1 cellular context compared by ENCODE assay signal in the genomic region with DNA sequence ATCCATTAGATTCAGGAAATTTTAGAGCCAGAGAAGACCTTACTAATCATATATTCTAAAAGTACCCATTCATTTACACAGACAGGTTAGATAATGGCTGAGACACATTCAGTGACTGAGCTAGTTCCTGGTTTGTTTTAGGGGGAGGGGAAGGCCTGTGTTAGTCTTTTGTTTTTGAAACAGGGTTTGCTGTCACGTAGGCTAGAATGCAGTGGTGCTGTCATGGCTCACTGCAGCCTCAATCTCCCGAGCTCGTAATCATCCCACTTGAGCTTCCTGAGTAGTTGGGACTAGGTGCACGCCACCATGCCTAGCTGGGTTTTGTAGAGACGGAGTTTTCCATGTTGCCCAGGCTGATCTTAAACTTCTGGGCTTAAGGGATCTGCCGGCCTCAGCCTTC.
TF ChIP-seq lines count a peak whose summit lies in the region.

No MANE protein-coding gene starts in this region.

TF ChIP-seq in HepG2, 621 proteins besides CTCF, POLR2A, EP300 and RAD21:
- TF ChIP-seq, protein P1, sequence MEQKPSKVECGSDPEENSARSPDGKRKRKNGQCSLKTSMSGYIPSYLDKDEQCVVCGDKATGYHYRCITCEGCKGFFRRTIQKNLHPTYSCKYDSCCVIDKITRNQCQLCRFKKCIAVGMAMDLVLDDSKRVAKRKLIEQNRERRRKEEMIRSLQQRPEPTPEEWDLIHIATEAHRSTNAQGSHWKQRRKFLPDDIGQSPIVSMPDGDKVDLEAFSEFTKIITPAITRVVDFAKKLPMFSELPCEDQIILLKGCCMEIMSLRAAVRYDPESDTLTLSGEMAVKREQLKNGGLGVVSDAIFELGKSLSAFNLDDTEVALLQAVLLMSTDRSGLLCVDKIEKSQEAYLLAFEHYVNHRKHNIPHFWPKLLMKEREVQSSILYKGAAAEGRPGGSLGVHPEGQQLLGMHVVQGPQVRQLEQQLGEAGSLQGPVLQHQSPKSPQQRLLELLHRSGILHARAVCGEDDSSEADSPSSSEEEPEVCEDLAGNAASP (CRISPR knock-in tag; IDR thresholded peaks at IDR 0.05; ENCODE audit: borderline replicate concordance), result no peak
- TF ChIP-seq CAMTA2 (CRISPR knock-in tag; IDR thresholded peaks at IDR 0.05; ENCODE audit: borderline replicate concordance), result no peak
- no peak for TF ChIP-seq KDM2A (CRISPR knock-in tag; IDR thresholded peaks at IDR 0.05; ENCODE audit: borderline replicate concordance, low read depth)
- TF ChIP-seq, protein P2, sequence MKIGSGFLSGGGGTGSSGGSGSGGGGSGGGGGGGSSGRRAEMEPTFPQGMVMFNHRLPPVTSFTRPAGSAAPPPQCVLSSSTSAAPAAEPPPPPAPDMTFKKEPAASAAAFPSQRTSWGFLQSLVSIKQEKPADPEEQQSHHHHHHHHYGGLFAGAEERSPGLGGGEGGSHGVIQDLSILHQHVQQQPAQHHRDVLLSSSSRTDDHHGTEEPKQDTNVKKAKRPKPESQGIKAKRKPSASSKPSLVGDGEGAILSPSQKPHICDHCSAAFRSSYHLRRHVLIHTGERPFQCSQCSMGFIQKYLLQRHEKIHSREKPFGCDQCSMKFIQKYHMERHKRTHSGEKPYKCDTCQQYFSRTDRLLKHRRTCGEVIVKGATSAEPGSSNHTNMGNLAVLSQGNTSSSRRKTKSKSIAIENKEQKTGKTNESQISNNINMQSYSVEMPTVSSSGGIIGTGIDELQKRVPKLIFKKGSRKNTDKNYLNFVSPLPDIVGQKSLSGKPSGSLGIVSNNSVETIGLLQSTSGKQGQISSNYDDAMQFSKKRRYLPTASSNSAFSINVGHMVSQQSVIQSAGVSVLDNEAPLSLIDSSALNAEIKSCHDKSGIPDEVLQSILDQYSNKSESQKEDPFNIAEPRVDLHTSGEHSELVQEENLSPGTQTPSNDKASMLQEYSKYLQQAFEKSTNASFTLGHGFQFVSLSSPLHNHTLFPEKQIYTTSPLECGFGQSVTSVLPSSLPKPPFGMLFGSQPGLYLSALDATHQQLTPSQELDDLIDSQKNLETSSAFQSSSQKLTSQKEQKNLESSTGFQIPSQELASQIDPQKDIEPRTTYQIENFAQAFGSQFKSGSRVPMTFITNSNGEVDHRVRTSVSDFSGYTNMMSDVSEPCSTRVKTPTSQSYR (CRISPR knock-in tag; IDR thresholded peaks at IDR 0.05; ENCODE audit: borderline replicate concordance), result 0 out of 2 replicates have a peak, but pooled peaks have one; percentile 26
- peak; percentile 34; the same call in 1 of the 2 replicates for TF ChIP-seq ELF3 (CRISPR knock-in tag; IDR thresholded peaks at IDR 0.05)
